In the genomic region with DNA sequence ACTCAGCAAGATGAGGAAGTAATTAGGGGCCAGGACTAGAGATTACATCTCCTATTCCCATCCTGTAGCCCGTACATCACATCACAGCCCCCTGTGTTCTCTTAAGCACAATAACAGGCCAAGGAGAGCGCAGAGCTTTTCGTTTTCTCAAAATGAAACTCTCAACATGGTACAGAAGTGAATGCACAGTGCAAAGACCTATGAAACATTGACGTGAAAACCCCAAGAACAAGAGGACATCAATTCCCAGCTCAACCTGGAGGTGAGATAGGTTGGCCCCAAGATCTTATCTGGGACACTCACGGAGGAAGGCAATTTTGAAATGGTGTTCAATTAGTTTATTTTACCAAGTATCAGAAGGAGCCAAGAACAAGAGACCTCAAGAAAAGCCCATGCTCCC, we compare ENCODE assay signal across 14 cellular contexts.
DNase-seq lines count a peak whose midpoint lies in the region; ATAC-seq and TF ChIP-seq lines count a peak whose summit lies in the region.
"Had no signal": no experiment of that assay in that cellular context is flagged by ENCODE, and none has a peak within 500 bp of the region (broad histone marks: within the 10 kb centered on the region; RNA-seq: fewer than 3 reads in every experiment).

No MANE protein-coding gene starts in this region.

- H3K36me3 Mint-ChIP-seq in activated naive CD8-positive, alpha-beta T cell treated with anti-CD3 and anti-CD28 coated beads, Interleukin-2, amount 50 U/mL, for 24 hours (ENCODE audit: low read depth): peaks cover 44% of the 10 kb centered on the region

- H3K27me3 ChIP-seq in GM06990 (replicated peaks; ENCODE audit: control insufficient read depth, insufficient read depth, low read length): no peaks in the 10 kb centered on the region
- H3K27me3 ChIP-seq: SJSA1 had no signal

- peak; percentile 60 for ATAC-seq in GM19395 (IDR thresholded peaks at IDR 0.05; ENCODE audit: unreplicated experiment)
- ATAC-seq in HG03097 (IDR thresholded peaks at IDR 0.05; ENCODE audit: low FRiP score, unreplicated experiment): peak; percentile 39
- peak; percentile 60 for ATAC-seq in activated naive CD8-positive, alpha-beta T cell treated with anti-CD3 and anti-CD28 coated beads, Interleukin-2, amount 50 U/mL, for 24 hours
- ATAC-seq: heart left ventricle, left lung had no signal

- peak overlapping the region; percentile 80 for H3K27ac Mint-ChIP-seq in activated naive CD8-positive, alpha-beta T cell treated with anti-CD3 and anti-CD28 coated beads, Interleukin-2, amount 50 U/mL, for 24 hours

- H3K36me3 ChIP-seq in GM06990 (ENCODE audit: control insufficient read depth, insufficient read depth, low read length): peaks cover 1% of the 10 kb centered on the region
- H3K36me3 ChIP-seq: SJSA1, WERI-Rb-1 had no signal

- no peak for TF ChIP-seq CTCF in GM06990 (IDR thresholded peaks at IDR 0.05; ENCODE audit: insufficient read depth, low read length, poor library complexity, severe bottlenecking)

- H3K4me3 Mint-ChIP-seq in activated naive CD8-positive, alpha-beta T cell treated with anti-CD3 and anti-CD28 coated beads, Interleukin-2, amount 50 U/mL, for 24 hours: peak overlapping the region; percentile 58

- peak overlapping the region; percentile 10; the same call in 1 of the 2 replicates for H3K4me3 ChIP-seq in GM06990 (replicated peaks; ENCODE audit: low read depth, low read length)
- H3K4me3 ChIP-seq: heart left ventricle, left lung, SJSA1 had no signal

- DNase-seq in GM06990 (ENCODE audit: extremely low read depth, insufficient read length) (no peak), GOT3 (lab: John Stamatoyannopoulos, UW) (no peak), NCI-H524 treated with DMSO at 0.1 percent for 48 hours (lab: John Stamatoyannopoulos, UW) (no peak), NCI-H2081 treated with DMSO at 0.1 percent for 48 hours (lab: John Stamatoyannopoulos, UW) (no peak)
- no peak for DNase-seq in activated naive CD8-positive, alpha-beta T cell treated with anti-CD3 and anti-CD28 coated beads, Interleukin-2, amount 50 U/mL, for 24 hours
- no peak for DNase-seq in stimulated activated CD4-positive, alpha-beta T cell treated with anti-CD3 and anti-CD28 coated beads, Interleukin-4, amount 100 ng/mL, for 4 hours
- DNase-seq: heart left ventricle, left lung, MV-4-11, NCI-H526, WERI-Rb-1 had no signal

- H3K27me3 Mint-ChIP-seq in activated naive CD8-positive, alpha-beta T cell treated with anti-CD3 and anti-CD28 coated beads, Interleukin-2, amount 50 U/mL, for 24 hours: no peaks in the 10 kb centered on the region

- peaks cover 97% of the 10 kb centered on the region for H3K4me1 Mint-ChIP-seq in activated naive CD8-positive, alpha-beta T cell treated with anti-CD3 and anti-CD28 coated beads, Interleukin-2, amount 50 U/mL, for 24 hours

- H3K9me3 Mint-ChIP-seq in activated naive CD8-positive, alpha-beta T cell treated with anti-CD3 and anti-CD28 coated beads, Interleukin-2, amount 50 U/mL, for 24 hours: peaks cover 8% of the 10 kb centered on the region
